In the genomic region with DNA sequence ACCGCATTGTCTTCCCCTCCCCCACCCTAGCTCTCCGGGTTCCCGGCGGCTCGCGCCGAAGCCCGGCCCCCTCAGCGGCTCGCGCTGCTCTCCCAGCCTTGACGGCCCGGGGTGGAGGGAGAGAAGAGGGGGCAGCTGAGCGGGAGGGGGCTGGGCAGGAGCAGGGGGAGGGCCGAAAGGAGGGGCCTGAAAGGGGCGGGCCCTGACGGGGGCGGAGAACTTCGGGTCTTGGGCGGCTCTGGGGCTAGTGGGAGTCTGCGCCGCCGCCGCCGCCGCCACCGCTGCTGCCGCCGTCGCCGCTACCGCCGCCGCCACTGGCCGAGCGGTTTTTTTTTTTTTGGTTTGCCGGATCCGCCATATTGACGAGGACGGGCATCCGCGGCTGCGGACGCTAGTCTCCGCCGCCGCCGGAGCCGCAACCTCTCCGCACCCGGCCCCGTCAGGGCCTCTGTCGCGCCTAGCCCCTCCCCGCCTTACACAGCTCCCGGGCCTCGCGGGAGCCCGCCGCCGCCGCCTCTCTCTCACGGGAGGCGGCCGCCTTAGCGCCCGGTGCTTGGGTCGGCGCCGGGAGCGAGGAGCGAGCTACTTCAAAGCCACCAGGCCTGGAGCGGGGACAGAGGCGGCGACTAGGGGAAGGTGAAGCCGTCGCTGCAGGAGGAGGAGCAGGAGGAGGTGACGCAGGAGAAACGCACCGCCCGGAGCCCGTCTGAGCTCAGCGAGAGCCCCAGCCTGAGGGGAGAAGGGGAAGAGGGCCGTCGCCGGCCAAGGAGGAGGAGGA, we compare ENCODE assay signal across 1 cellular context.
A peak's percentile ranks its signal among the peaks of the same experiment; 100 is the strongest.
TF ChIP-seq lines count a peak whose summit lies in the region.

A gene with protein sequence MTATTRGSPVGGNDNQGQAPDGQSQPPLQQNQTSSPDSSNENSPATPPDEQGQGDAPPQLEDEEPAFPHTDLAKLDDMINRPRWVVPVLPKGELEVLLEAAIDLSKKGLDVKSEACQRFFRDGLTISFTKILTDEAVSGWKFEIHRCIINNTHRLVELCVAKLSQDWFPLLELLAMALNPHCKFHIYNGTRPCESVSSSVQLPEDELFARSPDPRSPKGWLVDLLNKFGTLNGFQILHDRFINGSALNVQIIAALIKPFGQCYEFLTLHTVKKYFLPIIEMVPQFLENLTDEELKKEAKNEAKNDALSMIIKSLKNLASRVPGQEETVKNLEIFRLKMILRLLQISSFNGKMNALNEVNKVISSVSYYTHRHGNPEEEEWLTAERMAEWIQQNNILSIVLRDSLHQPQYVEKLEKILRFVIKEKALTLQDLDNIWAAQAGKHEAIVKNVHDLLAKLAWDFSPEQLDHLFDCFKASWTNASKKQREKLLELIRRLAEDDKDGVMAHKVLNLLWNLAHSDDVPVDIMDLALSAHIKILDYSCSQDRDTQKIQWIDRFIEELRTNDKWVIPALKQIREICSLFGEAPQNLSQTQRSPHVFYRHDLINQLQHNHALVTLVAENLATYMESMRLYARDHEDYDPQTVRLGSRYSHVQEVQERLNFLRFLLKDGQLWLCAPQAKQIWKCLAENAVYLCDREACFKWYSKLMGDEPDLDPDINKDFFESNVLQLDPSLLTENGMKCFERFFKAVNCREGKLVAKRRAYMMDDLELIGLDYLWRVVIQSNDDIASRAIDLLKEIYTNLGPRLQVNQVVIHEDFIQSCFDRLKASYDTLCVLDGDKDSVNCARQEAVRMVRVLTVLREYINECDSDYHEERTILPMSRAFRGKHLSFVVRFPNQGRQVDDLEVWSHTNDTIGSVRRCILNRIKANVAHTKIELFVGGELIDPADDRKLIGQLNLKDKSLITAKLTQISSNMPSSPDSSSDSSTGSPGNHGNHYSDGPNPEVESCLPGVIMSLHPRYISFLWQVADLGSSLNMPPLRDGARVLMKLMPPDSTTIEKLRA (N-terminal part only) (plus strand): TSS at position 341 of the 778 bp plus-strand sequence. CDS start 38,184 bp downstream, outside the sequence.

TF ChIP-seq in K562, 482 proteins besides CTCF, POLR2A, EP300 and RAD21 (continued from another document and continues in another):
- peak; percentile 34 for TF ChIP-seq SAP30 (IDR thresholded peaks at IDR 0.05; ENCODE audit: borderline replicate concordance, insufficient read depth, low read depth, low read length, poor library complexity, severe bottlenecking)
- peak; percentile 32 for TF ChIP-seq FIP1L1 (IDR thresholded peaks at IDR 0.05; ENCODE audit: low read depth, low read length, poor library complexity, severe bottlenecking)
- peak; percentile 34 for TF ChIP-seq CCNT2 (IDR thresholded peaks at IDR 0.05; ENCODE audit: borderline replicate concordance, extremely low read depth, insufficient read length, low read depth, low read length)
- TF ChIP-seq ZNF778 (CRISPR knock-in tag; IDR thresholded peaks at IDR 0.05), result no peak
- TF ChIP-seq ARID1B (IDR thresholded peaks at IDR 0.05), result no peak
- TF ChIP-seq NFIC (IDR thresholded peaks at IDR 0.05), result no peak
- TF ChIP-seq, protein P1, sequence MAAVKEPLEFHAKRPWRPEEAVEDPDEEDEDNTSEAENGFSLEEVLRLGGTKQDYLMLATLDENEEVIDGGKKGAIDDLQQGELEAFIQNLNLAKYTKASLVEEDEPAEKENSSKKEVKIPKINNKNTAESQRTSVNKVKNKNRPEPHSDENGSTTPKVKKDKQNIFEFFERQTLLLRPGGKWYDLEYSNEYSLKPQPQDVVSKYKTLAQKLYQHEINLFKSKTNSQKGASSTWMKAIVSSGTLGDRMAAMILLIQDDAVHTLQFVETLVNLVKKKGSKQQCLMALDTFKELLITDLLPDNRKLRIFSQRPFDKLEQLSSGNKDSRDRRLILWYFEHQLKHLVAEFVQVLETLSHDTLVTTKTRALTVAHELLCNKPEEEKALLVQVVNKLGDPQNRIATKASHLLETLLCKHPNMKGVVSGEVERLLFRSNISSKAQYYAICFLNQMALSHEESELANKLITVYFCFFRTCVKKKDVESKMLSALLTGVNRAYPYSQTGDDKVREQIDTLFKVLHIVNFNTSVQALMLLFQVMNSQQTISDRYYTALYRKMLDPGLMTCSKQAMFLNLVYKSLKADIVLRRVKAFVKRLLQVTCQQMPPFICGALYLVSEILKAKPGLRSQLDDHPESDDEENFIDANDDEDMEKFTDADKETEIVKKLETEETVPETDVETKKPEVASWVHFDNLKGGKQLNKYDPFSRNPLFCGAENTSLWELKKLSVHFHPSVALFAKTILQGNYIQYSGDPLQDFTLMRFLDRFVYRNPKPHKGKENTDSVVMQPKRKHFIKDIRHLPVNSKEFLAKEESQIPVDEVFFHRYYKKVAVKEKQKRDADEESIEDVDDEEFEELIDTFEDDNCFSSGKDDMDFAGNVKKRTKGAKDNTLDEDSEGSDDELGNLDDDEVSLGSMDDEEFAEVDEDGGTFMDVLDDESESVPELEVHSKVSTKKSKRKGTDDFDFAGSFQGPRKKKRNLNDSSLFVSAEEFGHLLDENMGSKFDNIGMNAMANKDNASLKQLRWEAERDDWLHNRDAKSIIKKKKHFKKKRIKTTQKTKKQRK (IDR thresholded peaks at IDR 0.05; ENCODE audit: borderline replicate concordance, low read depth, low read length), result no peak
- TF ChIP-seq, protein P2, sequence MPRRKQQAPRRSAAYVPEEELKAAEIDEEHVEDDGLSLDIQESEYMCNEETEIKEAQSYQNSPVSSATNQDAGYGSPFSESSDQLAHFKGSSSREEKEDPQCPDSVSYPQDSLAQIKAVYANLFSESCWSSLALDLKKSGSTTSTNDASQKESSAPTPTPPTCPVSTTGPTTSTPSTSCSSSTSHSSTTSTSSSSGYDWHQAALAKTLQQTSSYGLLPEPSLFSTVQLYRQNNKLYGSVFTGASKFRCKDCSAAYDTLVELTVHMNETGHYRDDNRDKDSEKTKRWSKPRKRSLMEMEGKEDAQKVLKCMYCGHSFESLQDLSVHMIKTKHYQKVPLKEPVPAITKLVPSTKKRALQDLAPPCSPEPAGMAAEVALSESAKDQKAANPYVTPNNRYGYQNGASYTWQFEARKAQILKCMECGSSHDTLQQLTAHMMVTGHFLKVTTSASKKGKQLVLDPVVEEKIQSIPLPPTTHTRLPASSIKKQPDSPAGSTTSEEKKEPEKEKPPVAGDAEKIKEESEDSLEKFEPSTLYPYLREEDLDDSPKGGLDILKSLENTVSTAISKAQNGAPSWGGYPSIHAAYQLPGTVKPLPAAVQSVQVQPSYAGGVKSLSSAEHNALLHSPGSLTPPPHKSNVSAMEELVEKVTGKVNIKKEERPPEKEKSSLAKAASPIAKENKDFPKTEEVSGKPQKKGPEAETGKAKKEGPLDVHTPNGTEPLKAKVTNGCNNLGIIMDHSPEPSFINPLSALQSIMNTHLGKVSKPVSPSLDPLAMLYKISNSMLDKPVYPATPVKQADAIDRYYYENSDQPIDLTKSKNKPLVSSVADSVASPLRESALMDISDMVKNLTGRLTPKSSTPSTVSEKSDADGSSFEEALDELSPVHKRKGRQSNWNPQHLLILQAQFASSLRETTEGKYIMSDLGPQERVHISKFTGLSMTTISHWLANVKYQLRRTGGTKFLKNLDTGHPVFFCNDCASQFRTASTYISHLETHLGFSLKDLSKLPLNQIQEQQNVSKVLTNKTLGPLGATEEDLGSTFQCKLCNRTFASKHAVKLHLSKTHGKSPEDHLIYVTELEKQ (CRISPR knock-in tag; IDR thresholded peaks at IDR 0.05), result no peak
- no peak for TF ChIP-seq SAFB (IDR thresholded peaks at IDR 0.05; ENCODE audit: borderline replicate concordance, low read depth, low read length)
- no peak for TF ChIP-seq CSDE1 (IDR thresholded peaks at IDR 0.05)
- peak; percentile 15 for TF ChIP-seq SMAD4 (CRISPR knock-in tag; conservative IDR thresholded peaks at IDR 0.05)
- TF ChIP-seq TSC22D4 (tag; IDR thresholded peaks at IDR 0.05), result no peak
- no peak for TF ChIP-seq KDM4B (IDR thresholded peaks at IDR 0.05; ENCODE audit: borderline replicate concordance in 2 of 2, low read depth in 1 of 2)
- TF ChIP-seq, protein P3, sequence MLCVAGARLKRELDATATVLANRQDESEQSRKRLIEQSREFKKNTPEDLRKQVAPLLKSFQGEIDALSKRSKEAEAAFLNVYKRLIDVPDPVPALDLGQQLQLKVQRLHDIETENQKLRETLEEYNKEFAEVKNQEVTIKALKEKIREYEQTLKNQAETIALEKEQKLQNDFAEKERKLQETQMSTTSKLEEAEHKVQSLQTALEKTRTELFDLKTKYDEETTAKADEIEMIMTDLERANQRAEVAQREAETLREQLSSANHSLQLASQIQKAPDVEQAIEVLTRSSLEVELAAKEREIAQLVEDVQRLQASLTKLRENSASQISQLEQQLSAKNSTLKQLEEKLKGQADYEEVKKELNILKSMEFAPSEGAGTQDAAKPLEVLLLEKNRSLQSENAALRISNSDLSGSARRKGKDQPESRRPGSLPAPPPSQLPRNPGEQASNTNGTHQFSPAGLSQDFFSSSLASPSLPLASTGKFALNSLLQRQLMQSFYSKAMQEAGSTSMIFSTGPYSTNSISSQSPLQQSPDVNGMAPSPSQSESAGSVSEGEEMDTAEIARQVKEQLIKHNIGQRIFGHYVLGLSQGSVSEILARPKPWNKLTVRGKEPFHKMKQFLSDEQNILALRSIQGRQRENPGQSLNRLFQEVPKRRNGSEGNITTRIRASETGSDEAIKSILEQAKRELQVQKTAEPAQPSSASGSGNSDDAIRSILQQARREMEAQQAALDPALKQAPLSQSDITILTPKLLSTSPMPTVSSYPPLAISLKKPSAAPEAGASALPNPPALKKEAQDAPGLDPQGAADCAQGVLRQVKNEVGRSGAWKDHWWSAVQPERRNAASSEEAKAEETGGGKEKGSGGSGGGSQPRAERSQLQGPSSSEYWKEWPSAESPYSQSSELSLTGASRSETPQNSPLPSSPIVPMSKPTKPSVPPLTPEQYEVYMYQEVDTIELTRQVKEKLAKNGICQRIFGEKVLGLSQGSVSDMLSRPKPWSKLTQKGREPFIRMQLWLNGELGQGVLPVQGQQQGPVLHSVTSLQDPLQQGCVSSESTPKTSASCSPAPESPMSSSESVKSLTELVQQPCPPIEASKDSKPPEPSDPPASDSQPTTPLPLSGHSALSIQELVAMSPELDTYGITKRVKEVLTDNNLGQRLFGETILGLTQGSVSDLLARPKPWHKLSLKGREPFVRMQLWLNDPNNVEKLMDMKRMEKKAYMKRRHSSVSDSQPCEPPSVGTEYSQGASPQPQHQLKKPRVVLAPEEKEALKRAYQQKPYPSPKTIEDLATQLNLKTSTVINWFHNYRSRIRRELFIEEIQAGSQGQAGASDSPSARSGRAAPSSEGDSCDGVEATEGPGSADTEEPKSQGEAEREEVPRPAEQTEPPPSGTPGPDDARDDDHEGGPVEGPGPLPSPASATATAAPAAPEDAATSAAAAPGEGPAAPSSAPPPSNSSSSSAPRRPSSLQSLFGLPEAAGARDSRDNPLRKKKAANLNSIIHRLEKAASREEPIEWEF (CRISPR knock-in tag; IDR thresholded peaks at IDR 0.05), result no peak
- TF ChIP-seq, protein P4, sequence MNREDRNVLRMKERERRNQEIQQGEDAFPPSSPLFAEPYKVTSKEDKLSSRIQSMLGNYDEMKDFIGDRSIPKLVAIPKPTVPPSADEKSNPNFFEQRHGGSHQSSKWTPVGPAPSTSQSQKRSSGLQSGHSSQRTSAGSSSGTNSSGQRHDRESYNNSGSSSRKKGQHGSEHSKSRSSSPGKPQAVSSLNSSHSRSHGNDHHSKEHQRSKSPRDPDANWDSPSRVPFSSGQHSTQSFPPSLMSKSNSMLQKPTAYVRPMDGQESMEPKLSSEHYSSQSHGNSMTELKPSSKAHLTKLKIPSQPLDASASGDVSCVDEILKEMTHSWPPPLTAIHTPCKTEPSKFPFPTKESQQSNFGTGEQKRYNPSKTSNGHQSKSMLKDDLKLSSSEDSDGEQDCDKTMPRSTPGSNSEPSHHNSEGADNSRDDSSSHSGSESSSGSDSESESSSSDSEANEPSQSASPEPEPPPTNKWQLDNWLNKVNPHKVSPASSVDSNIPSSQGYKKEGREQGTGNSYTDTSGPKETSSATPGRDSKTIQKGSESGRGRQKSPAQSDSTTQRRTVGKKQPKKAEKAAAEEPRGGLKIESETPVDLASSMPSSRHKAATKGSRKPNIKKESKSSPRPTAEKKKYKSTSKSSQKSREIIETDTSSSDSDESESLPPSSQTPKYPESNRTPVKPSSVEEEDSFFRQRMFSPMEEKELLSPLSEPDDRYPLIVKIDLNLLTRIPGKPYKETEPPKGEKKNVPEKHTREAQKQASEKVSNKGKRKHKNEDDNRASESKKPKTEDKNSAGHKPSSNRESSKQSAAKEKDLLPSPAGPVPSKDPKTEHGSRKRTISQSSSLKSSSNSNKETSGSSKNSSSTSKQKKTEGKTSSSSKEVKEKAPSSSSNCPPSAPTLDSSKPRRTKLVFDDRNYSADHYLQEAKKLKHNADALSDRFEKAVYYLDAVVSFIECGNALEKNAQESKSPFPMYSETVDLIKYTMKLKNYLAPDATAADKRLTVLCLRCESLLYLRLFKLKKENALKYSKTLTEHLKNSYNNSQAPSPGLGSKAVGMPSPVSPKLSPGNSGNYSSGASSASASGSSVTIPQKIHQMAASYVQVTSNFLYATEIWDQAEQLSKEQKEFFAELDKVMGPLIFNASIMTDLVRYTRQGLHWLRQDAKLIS (CRISPR knock-in tag; IDR thresholded peaks at IDR 0.05), result no peak; the same call in 1 of the 2 replicates
- TF ChIP-seq, protein P5, sequence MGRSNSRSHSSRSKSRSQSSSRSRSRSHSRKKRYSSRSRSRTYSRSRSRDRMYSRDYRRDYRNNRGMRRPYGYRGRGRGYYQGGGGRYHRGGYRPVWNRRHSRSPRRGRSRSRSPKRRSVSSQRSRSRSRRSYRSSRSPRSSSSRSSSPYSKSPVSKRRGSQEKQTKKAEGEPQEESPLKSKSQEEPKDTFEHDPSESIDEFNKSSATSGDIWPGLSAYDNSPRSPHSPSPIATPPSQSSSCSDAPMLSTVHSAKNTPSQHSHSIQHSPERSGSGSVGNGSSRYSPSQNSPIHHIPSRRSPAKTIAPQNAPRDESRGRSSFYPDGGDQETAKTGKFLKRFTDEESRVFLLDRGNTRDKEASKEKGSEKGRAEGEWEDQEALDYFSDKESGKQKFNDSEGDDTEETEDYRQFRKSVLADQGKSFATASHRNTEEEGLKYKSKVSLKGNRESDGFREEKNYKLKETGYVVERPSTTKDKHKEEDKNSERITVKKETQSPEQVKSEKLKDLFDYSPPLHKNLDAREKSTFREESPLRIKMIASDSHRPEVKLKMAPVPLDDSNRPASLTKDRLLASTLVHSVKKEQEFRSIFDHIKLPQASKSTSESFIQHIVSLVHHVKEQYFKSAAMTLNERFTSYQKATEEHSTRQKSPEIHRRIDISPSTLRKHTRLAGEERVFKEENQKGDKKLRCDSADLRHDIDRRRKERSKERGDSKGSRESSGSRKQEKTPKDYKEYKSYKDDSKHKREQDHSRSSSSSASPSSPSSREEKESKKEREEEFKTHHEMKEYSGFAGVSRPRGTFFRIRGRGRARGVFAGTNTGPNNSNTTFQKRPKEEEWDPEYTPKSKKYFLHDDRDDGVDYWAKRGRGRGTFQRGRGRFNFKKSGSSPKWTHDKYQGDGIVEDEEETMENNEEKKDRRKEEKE (IDR thresholded peaks at IDR 0.05; ENCODE audit: borderline replicate concordance in 1 of 2, control insufficient read depth in 1 of 2, low read depth in 2 of 2, low read length in 1 of 2), result no peak
- TF ChIP-seq JUND (IDR thresholded peaks at IDR 0.05; ENCODE audit: borderline replicate concordance, low read depth, low read length), result no peak
- no peak for TF ChIP-seq JUND (tag; IDR thresholded peaks at IDR 0.05; ENCODE audit: borderline replicate concordance, low read depth, low read length)
- TF ChIP-seq EWSR1 (IDR thresholded peaks at IDR 0.05; ENCODE audit: borderline replicate concordance, low read depth, partially characterized antibody), result no peak
- no peak for TF ChIP-seq SIX5 (IDR thresholded peaks at IDR 0.05; ENCODE audit: borderline replicate concordance in 1 of 2, insufficient read depth in 1 of 2, low read depth in 1 of 2, low read length in 2 of 2)
- TF ChIP-seq ZC3H4 (CRISPR knock-in tag; IDR thresholded peaks at IDR 0.05; ENCODE audit: borderline replicate concordance), result 0 out of 2 replicates have a peak, but pooled peaks have one; percentile 8
- TF ChIP-seq SRSF7 (optimal IDR thresholded peaks at IDR 0.05; ENCODE audit: low read depth, low read length), result no peak
- no peak for TF ChIP-seq TARDBP (IDR thresholded peaks at IDR 0.05)
- TF ChIP-seq GATAD2A (IDR thresholded peaks at IDR 0.05), result no peak
- no peak for TF ChIP-seq TCFL5 (CRISPR knock-in tag; conservative IDR thresholded peaks at IDR 0.05)
- TF ChIP-seq ZNF830 (CRISPR knock-in tag; IDR thresholded peaks at IDR 0.05), result no peak
- TF ChIP-seq, protein P6, sequence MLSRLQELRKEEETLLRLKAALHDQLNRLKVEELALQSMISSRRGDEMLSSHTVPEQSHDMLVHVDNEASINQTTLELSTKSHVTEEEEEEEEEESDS (CRISPR knock-in tag; IDR thresholded peaks at IDR 0.05), result no peak
